In the genomic region with DNA sequence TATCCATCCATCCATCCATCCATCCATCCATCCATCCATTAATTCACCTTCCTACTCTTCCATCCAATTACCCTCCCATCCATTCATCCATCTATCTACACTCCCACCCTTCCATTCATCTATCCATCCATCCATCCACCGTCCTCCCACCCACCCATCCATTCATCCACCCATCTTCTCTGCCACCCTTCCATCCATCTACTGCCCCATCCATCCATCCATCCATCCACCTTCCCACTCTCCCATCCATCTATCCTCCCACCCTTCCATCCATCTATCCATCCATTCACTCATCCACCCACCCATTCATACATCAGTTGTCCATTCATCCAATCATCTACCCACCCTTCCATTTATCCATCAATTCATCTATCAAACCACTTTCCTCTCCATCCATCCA, we compare ENCODE assay signal across 18 cellular contexts. TPM values are rescaled to one million over a fixed set of nuclear protein-coding genes. Genes with fewer than 3 reads are reported as not detected.
DNase-seq lines count a peak whose midpoint lies in the region; ATAC-seq and TF ChIP-seq lines count a peak whose summit lies in the region.
"Had no signal": no experiment of that assay in that cellular context is flagged by ENCODE, and none has a peak within 500 bp of the region (broad histone marks: within the 10 kb centered on the region; RNA-seq: fewer than 3 reads in every experiment).

No MANE protein-coding gene starts in this region.

- H3K9ac ChIP-seq in neuronal stem cell (ENCODE audit: low read depth, low read length, poor library complexity) (no peak overlapping the region), colonic mucosa (ENCODE audit: low read depth in 2 of 2, low read length in 2 of 2) (no peak overlapping the region)
- H3K9ac ChIP-seq: BLaER1 treated with 17β-estradiol and CSF1 and Interleukin-3, amounts not matched to agents 10 nM and 100 nM had no signal

- H3K36me3 ChIP-seq in HEK293 (ENCODE audit: control insufficient read depth in 2 of 2, insufficient read depth in 1 of 2, low read length in 2 of 2) (no peaks in the 10 kb centered on the region), neuronal stem cell (replicated peaks in 1 of 2; ENCODE audit: control insufficient read depth in 2 of 2, insufficient read depth in 2 of 2, low read length in 2 of 2) (no peaks in the 10 kb centered on the region), colonic mucosa (no peaks in the 10 kb centered on the region)
- H3K36me3 ChIP-seq: BLaER1 treated with 17β-estradiol and CSF1 and Interleukin-3, amounts not matched to agents 10 nM and 100 nM had no signal

- H3K9me3 ChIP-seq in HEK293 (ENCODE audit: control insufficient read depth, insufficient read depth, low read depth, low read length) (no peaks in the 10 kb centered on the region), T-helper 17 cell (ENCODE audit: control insufficient read depth, low read length, poor library complexity, severe bottlenecking) (no peaks in the 10 kb centered on the region), neuronal stem cell (replicated peaks in 1 of 2; ENCODE audit: control insufficient read depth in 2 of 2, insufficient read depth in 1 of 2, low read depth in 1 of 2, low read length in 2 of 2) (no peaks in the 10 kb centered on the region), colonic mucosa (no peaks in the 10 kb centered on the region)
- H3K9me3 ChIP-seq: Caco-2 had no signal

- H2BK120ac ChIP-seq in neuronal stem cell (ENCODE audit: low read depth, low read length): no peak overlapping the region

- CTCF ChIA-PET in HEK293 (lab: Yijun Ruan, JAX): interaction anchor here (0.9 kb wide), 1 partner anchor 279 kb away, joined by 4 read pairs; no protein-coding TSS in a partner anchor

- H3K27me3 ChIP-seq in neuronal stem cell (ENCODE audit: control insufficient read depth in 3 of 3, insufficient read depth in 3 of 3, low read depth in 1 of 3, low read length in 3 of 3): no peaks in the 10 kb centered on the region
- no peaks in the 10 kb centered on the region for H3K27me3 ChIP-seq in colonic mucosa
- H3K27me3 ChIP-seq: BLaER1 treated with 17β-estradiol and CSF1 and Interleukin-3, amounts not matched to agents 10 nM and 100 nM had no signal

- H3K4me2 ChIP-seq in neuronal stem cell (ENCODE audit: insufficient read depth, low read length, poor library complexity, severe bottlenecking): no peak overlapping the region
- H3K4me2 ChIP-seq: A549 had no signal

- no peak overlapping the region for H2BK15ac ChIP-seq in neuronal stem cell (ENCODE audit: low read length)

- H2AK5ac ChIP-seq in neuronal stem cell (ENCODE audit: low read depth, low read length): no peak overlapping the region

- POLR2A ChIA-PET in HEK293 (lab: Yijun Ruan, JAX): no interaction called here

- H3K4me1 Mint-ChIP-seq in T-helper 17 cell: no peaks in the 10 kb centered on the region
- no peaks in the 10 kb centered on the region for H3K4me1 Mint-ChIP-seq in activated T-cell treated with anti-CD3 and anti-CD28 coated beads, Interleukin-2, amount 50 U/mL, for 4 hours (ENCODE audit: low read depth)
- H3K4me1 Mint-ChIP-seq: B cell had no signal

- no peak overlapping the region for H3K4me3 Mint-ChIP-seq in T-helper 17 cell
- no peak overlapping the region for H3K4me3 Mint-ChIP-seq in activated T-cell treated with anti-CD3 and anti-CD28 coated beads, Interleukin-2, amount 50 U/mL, for 4 hours
- H3K4me3 Mint-ChIP-seq: B cell; CD4-positive, alpha-beta T cell; CD8-positive, alpha-beta T cell had no signal

- H4K8ac ChIP-seq in neuronal stem cell (ENCODE audit: low read depth, low read length): peak overlapping the region; percentile 45

- 100% methylated on average over 1 of the region's 1 CpG; no CpG with 5 or more reads in 1 of the 2 donors for WGBS in neuronal stem cell (ENCODE audit: extremely low coverage in 2 of 2, insufficient read length in 2 of 2, insufficient replicate concordance in 1 of 2), 2 donors

- H3K4me1 ChIP-seq in HEK293 (ENCODE audit: control insufficient read depth, insufficient read depth, low read length) (no peaks in the 10 kb centered on the region; the same call in 1 of the 2 replicates), neuronal stem cell (ENCODE audit: control insufficient read depth in 2 of 2, insufficient read depth in 1 of 2, low read depth in 1 of 2, low read length in 2 of 2) (peaks cover 0 to 2% of the 10 kb centered on the region in 2 donors), colonic mucosa (no peaks in the 10 kb centered on the region)
- H3K4me1 ChIP-seq: A549, Caco-2 had no signal

- peaks cover 4% of the 10 kb centered on the region for H3K36me3 Mint-ChIP-seq in T-helper 17 cell (ENCODE audit: low read depth)
- no peaks in the 10 kb centered on the region for H3K36me3 Mint-ChIP-seq in activated T-cell treated with anti-CD3 and anti-CD28 coated beads, Interleukin-2, amount 50 U/mL, for 4 hours (ENCODE audit: insufficient read depth)
- H3K36me3 Mint-ChIP-seq: CD8-positive, alpha-beta T cell had no signal

- H3K79me1 ChIP-seq in neuronal stem cell (ENCODE audit: low read depth, low read length): no peaks in the 10 kb centered on the region

- ATAC-seq in T-helper 17 cell: no peak
- ATAC-seq in activated T-cell treated with anti-CD3 and anti-CD28 coated beads, Interleukin-2, amount 50 U/mL, for 4 hours: no peak
- ATAC-seq: CD8-positive, alpha-beta T cell had no signal

- TF ChIP-seq CTCF in HEK293 (tag by site-specific recombination; IDR thresholded peaks at IDR 0.05) (no peak), colonic mucosa (IDR thresholded peaks at IDR 0.05) (no peak)

- DNase-seq in T-helper 17 cell: no peak
- DNase-seq in neuronal stem cell (ENCODE audit: low spot score): no peak
- DNase-seq in activated T-cell treated with anti-CD3 and anti-CD28 coated beads, Interleukin-2, amount 50 U/mL, for 4 hours: no peak
- DNase-seq in colonic mucosa: no peak
- DNase-seq: AML-193; Caco-2; Calu3; CD4-positive, alpha-beta T cell; CD8-positive, alpha-beta T cell; DMS79 treated with DMSO at 0.1 percent for 48 hours; GF-D8 had no signal

- H3K4me3 ChIP-seq in HEK293 (ENCODE audit: low read depth, low read length): no peak overlapping the region
- H3K4me3 ChIP-seq in neuronal stem cell (ENCODE audit: low read length in 2 of 2): no peak overlapping the region
- H3K4me3 ChIP-seq in colonic mucosa: no peak overlapping the region
- H3K4me3 ChIP-seq: A549; BLaER1 treated with 17β-estradiol and CSF1 and Interleukin-3, amounts not matched to agents 10 nM and 100 nM had no signal

- H3K4ac ChIP-seq in neuronal stem cell (ENCODE audit: low read length): no peak overlapping the region

- no peak overlapping the region for H3K18ac ChIP-seq in neuronal stem cell (ENCODE audit: low read length)

- H2BK12ac ChIP-seq in neuronal stem cell (ENCODE audit: low read length): no peak overlapping the region

- no peak overlapping the region for H4K91ac ChIP-seq in neuronal stem cell (ENCODE audit: low read depth, low read length, poor library complexity)

- H3K14ac ChIP-seq in neuronal stem cell (ENCODE audit: low read length): no peak overlapping the region

- H3K27me3 Mint-ChIP-seq in T-helper 17 cell: peaks cover 22% of the 10 kb centered on the region
- H3K27me3 Mint-ChIP-seq in activated T-cell treated with anti-CD3 and anti-CD28 coated beads, Interleukin-2, amount 50 U/mL, for 4 hours (ENCODE audit: low read depth): peaks cover 22% of the 10 kb centered on the region

- H3K27ac ChIP-seq in HEK293 (ENCODE audit: extremely low read depth, low read depth, low read length) (no peak overlapping the region), neuronal stem cell (replicated peaks; ENCODE audit: low read length) (no peak overlapping the region), colonic mucosa (no peak overlapping the region)
- H3K27ac ChIP-seq: 22Rv1; A549; BLaER1 treated with 17β-estradiol and CSF1 and Interleukin-3, amounts not matched to agents 10 nM and 100 nM; C4-2B had no signal

- H2BK5ac ChIP-seq in neuronal stem cell (ENCODE audit: low read length): no peak overlapping the region

- H2AFZ ChIP-seq in neuronal stem cell (ENCODE audit: low read length): no peak overlapping the region

- no peak overlapping the region for H3K23ac ChIP-seq in neuronal stem cell (ENCODE audit: low read depth, low read length, poor library complexity)

- intact Hi-C loops in colonic mucosa (cut with DNase I): loop anchor here (5.0 kb wide), 2 partner anchors 62 to 128 kb away; no protein-coding TSS in a partner anchor

- H3K9me3 Mint-ChIP-seq in activated T-cell treated with anti-CD3 and anti-CD28 coated beads, Interleukin-2, amount 50 U/mL, for 4 hours: no peaks in the 10 kb centered on the region
- H3K9me3 Mint-ChIP-seq: CD4-positive, alpha-beta T cell; CD8-positive, alpha-beta T cell had no signal

- H3K27ac Mint-ChIP-seq in T-helper 17 cell: peak overlapping the region; percentile 68
- H3K27ac Mint-ChIP-seq: B cell; CD4-positive, alpha-beta T cell; CD8-positive, alpha-beta T cell had no signal

TF ChIP-seq in HEK293, 187 proteins besides CTCF, POLR2A, EP300 and RAD21:
- TF ChIP-seq ZNF48 (tag by site-specific recombination; IDR thresholded peaks at IDR 0.05) (no peak), ZNF157 (tag by site-specific recombination; IDR thresholded peaks at IDR 0.05) (peak; percentile 9; the same call in 1 of the 2 replicates), TCF7L2 (IDR thresholded peaks at IDR 0.05; ENCODE audit: borderline replicate concordance, low read depth, low read length) (no peak), FEZF1 (tag by site-specific recombination; IDR thresholded peaks at IDR 0.05) (no peak), ZSCAN23 (tag by site-specific recombination; IDR thresholded peaks at IDR 0.05) (no peak), ZNF654 (tag by site-specific recombination; IDR thresholded peaks at IDR 0.05; ENCODE audit: low read depth) (no peak), ZNF548 (tag by site-specific recombination; IDR thresholded peaks at IDR 0.05) (no peak), ZBTB17 (tag by site-specific recombination; IDR thresholded peaks at IDR 0.05) (peak; percentile 87), ZNF366 (tag by site-specific recombination; conservative IDR thresholded peaks at IDR 0.05) (peak; percentile 85), ZNF133 (tag by site-specific recombination; IDR thresholded peaks at IDR 0.05) (no peak), ZNF660 (tag by site-specific recombination; IDR thresholded peaks at IDR 0.05) (no peak), ZNF211 (tag by site-specific recombination; IDR thresholded peaks at IDR 0.05; ENCODE audit: low read depth) (0 out of 2 replicates have a peak, but pooled peaks have one; percentile 7)

RNA-seq across cellular contexts. Expression of a gene that starts 54.3 kb away (rescaled TPM):
- total RNA-seq in T-helper 17 cell (under 1 TPM in 1 of 2 donors, not detected in 1; 0.03 TPM), colonic mucosa (under 1 TPM; 0.20 to 0.27 TPM)
- 0.01 TPM for polyA plus RNA-seq in neuronal stem cell (2013, experiment 1 of 2)
- polyA plus RNA-seq in neuronal stem cell (2013, experiment 2 of 2): 0.01 TPM
- total RNA-seq in activated T-cell treated with anti-CD3 and anti-CD28 coated beads, Interleukin-2, amount 50 U/mL, for 4 hours: not detected
- total RNA-seq: Caco-2; CD4-positive, alpha-beta T cell; CD8-positive, alpha-beta T cell had no signal
- polyA plus RNA-seq: A549, BJ had no signal

RNA-seq across cellular contexts. Expression of a gene that starts 55.3 kb away (rescaled TPM):
- 10 to 100 TPM; 61.1 to 69.4 TPM for total RNA-seq in T-helper 17 cell
- polyA plus RNA-seq in neuronal stem cell (2013, experiment 1 of 2): 25.4 TPM
- polyA plus RNA-seq in neuronal stem cell (2013, experiment 2 of 2): 25.2 TPM
- total RNA-seq in activated T-cell treated with anti-CD3 and anti-CD28 coated beads, Interleukin-2, amount 50 U/mL, for 4 hours: 10 to 100 TPM; 40.7 to 43.7 (median 41.2) TPM
- total RNA-seq in colonic mucosa: 10 to 100 TPM; 19.8 to 31.0 TPM
